ENCODE assay signal across 16 cellular contexts in genomic region chr3:34248352-34248751, GRCh38.
DNase-seq lines count a peak whose midpoint lies in the region; ATAC-seq and TF ChIP-seq lines count a peak whose summit lies in the region.
"Had no signal": no experiment of that assay in that cellular context is flagged by ENCODE, and none has a peak within 500 bp of the region (broad histone marks: within the 10 kb centered on the region; RNA-seq: fewer than 3 reads in every experiment).

No MANE protein-coding gene starts in this region.

- H3K9me3 Mint-ChIP-seq in MCF 10A (ENCODE audit: unreplicated experiment), result no peaks in the 10 kb centered on the region

- peak overlapping the region; percentile 39; the same call in 1 of the 2 replicates for H3K4me2 ChIP-seq in KMS-11

- H2AFZ ChIP-seq in KMS-11 (ENCODE audit: low read depth), result no peak overlapping the region

- no peak for DNase-seq in epidermal melanocyte (ENCODE audit: insufficient read length, low spot score)
- DNase-seq in stimulated activated CD4-positive, alpha-beta T cell treated with anti-CD3 and anti-CD28 coated beads, Interleukin-4, amount 100 ng/mL, for 4 hours, result no peak
- DNase-seq in activated effector memory CD4-positive, alpha-beta T cell treated with anti-CD3 and anti-CD28 coated beads, Interleukin-2, amount 50 U/mL, for 16 hours, result no peak
- DNase-seq in MCF 10A (ENCODE audit: unreplicated experiment), result no peak
- DNase-seq: activated CD4-positive, CD25-positive, alpha-beta regulatory T cell treated with anti-CD3 and anti-CD28 coated beads, Interleukin-2, amount 50 U/mL, for 72 hours; C1 segment of cervical spinal cord; head of caudate nucleus; midbrain; Right ventricle myocardium superior; stimulated activated CD8-positive, alpha-beta memory T cell treated with anti-CD3 and anti-CD28 coated beads, Interleukin-4, amount 100 ng/mL, for 48 hours had no signal

- POLR2A ChIA-PET in MCF 10A (lab: Yijun Ruan, JAX), result no interaction called here

- H3K36me3 ChIP-seq in KMS-11 (ENCODE audit: insufficient read depth), result no peaks in the 10 kb centered on the region

- no peak overlapping the region for H3K4me3 ChIP-seq in KMS-11 (IDR thresholded peaks at IDR 0.05; ENCODE audit: insufficient read depth, low read depth, low read length)

- H3K36me3 Mint-ChIP-seq in MCF 10A (ENCODE audit: insufficient read depth, unreplicated experiment), result no peaks in the 10 kb centered on the region
- H3K36me3 Mint-ChIP-seq: activated naive CD4-positive, alpha-beta T cell treated with anti-CD3 and anti-CD28 coated beads, Interleukin-2, amount 50 U/mL, for 72 hours had no signal

- ATAC-seq in GM18505 (IDR thresholded peaks at IDR 0.05; ENCODE audit: unreplicated experiment), result peak; percentile 94
- ATAC-seq in GM19455 (IDR thresholded peaks at IDR 0.05; ENCODE audit: unreplicated experiment), result peak; percentile 85
- peak; percentile 96 for ATAC-seq in HG02938 (IDR thresholded peaks at IDR 0.05; ENCODE audit: unreplicated experiment)
- ATAC-seq: activated naive CD4-positive, alpha-beta T cell treated with anti-CD3 and anti-CD28 coated beads, Interleukin-2, amount 50 U/mL, for 72 hours; HepG2 had no signal

- no peak overlapping the region for H3K27ac Mint-ChIP-seq in MCF 10A (ENCODE audit: low read depth, unreplicated experiment)
- H3K27ac Mint-ChIP-seq: activated naive CD4-positive, alpha-beta T cell treated with anti-CD3 and anti-CD28 coated beads, Interleukin-2, amount 50 U/mL, for 72 hours had no signal

- no peak overlapping the region for H3K9ac ChIP-seq in KMS-11

- no peak overlapping the region for H3K27ac ChIP-seq in KMS-11

- H3K79me2 ChIP-seq in KMS-11 (ENCODE audit: insufficient read depth, low read depth), result no peaks in the 10 kb centered on the region

- intact Hi-C loops in MCF 10A (cut with micrococcal nuclease), result no loop called here

- CTCF ChIA-PET in MCF 10A (lab: Yijun Ruan, JAX), result interaction anchor here (0.6 to 3.3 kb wide), 5 partner anchors 10 to 370 kb away, joined by 3 to 22 read pairs (median 3); no protein-coding TSS in a partner anchor

- TF ChIP-seq CTCF in KMS-11 (conservative IDR thresholded peaks at IDR 0.05; ENCODE audit: low read depth, low read length), result no peak
- TF ChIP-seq CTCF in MCF 10A (IDR thresholded peaks at IDR 0.05; ENCODE audit: unreplicated experiment), result no peak

- H3K4me1 ChIP-seq in KMS-11 (ENCODE audit: low read depth, poor library complexity, severe bottlenecking), result peaks cover 21% of the 10 kb centered on the region

- no peak overlapping the region for H3K4me3 Mint-ChIP-seq in MCF 10A (ENCODE audit: unreplicated experiment)

- TF ChIP-seq POLR2A in GM18505 (IDR thresholded peaks at IDR 0.05; ENCODE audit: borderline replicate concordance, extremely low read depth, insufficient read depth, insufficient read length), result no peak

- no peaks in the 10 kb centered on the region for H4K20me1 ChIP-seq in KMS-11 (ENCODE audit: insufficient read depth)

- H3K4me1 Mint-ChIP-seq in MCF 10A (ENCODE audit: insufficient read depth, unreplicated experiment), result no peaks in the 10 kb centered on the region

- H3K27me3 Mint-ChIP-seq in MCF 10A (ENCODE audit: insufficient read depth, unreplicated experiment), result no peaks in the 10 kb centered on the region

- H3K27me3 ChIP-seq in KMS-11 (ENCODE audit: insufficient read depth, low read depth), result no peaks in the 10 kb centered on the region

- BruUV-seq in MCF 10A (replicated peaks; lab: Mats Ljungman, UMichigan), result no TSS peak
